Comparison of ENCODE assay signal across 2 cellular contexts in genomic region chr20:2323051-2323450, GRCh38.
TF ChIP-seq lines count a peak whose summit lies in the region.

No MANE protein-coding gene starts in this region.

TF ChIP-seq in IMR-90, 13 proteins besides CTCF, POLR2A, EP300 and RAD21:
- no peak for TF ChIP-seq RFX5 (IDR thresholded peaks at IDR 0.05; ENCODE audit: low read depth, low read length)
- 0 out of 2 replicates have a peak, but pooled peaks have one; percentile 14 for TF ChIP-seq CEBPB (IDR thresholded peaks at IDR 0.05; ENCODE audit: low read depth, low read length)
- TF ChIP-seq ELK1 (IDR thresholded peaks at IDR 0.05; ENCODE audit: borderline replicate concordance, low read depth, low read length): no peak
- no peak for TF ChIP-seq MAFK (IDR thresholded peaks at IDR 0.05; ENCODE audit: low read depth, low read length)

TF ChIP-seq in HepG2, 621 proteins besides CTCF, POLR2A, EP300 and RAD21:
- TF ChIP-seq CEBPB (IDR thresholded peaks at IDR 0.05; ENCODE audit: borderline replicate concordance, low read depth, low read length) (peak; percentile 67; the same call in 1 of the 2 replicates), ZNF816 (CRISPR knock-in tag; IDR thresholded peaks at IDR 0.05; ENCODE audit: borderline replicate concordance) (no peak), ZNF280D (CRISPR knock-in tag; IDR thresholded peaks at IDR 0.05) (no peak), ZNF501 (CRISPR knock-in tag; IDR thresholded peaks at IDR 0.05) (no peak), ARID5B (CRISPR knock-in tag; IDR thresholded peaks at IDR 0.05) (no peak), FOXK2 (IDR thresholded peaks at IDR 0.05) (no peak), HNF1A (IDR thresholded peaks at IDR 0.05; ENCODE audit: low read depth) (no peak), HNF1A (CRISPR knock-in tag; IDR thresholded peaks at IDR 0.05; ENCODE audit: borderline replicate concordance) (no peak), ZFP36L1 (CRISPR knock-in tag; IDR thresholded peaks at IDR 0.05) (no peak), HNRNPK (IDR thresholded peaks at IDR 0.05; ENCODE audit: low read depth, low read length, poor library complexity, severe bottlenecking) (peak; percentile 13), ATF7 (IDR thresholded peaks at IDR 0.05) (peak; percentile 71), ATF7 (CRISPR knock-in tag; IDR thresholded peaks at IDR 0.05) (no peak)
